ENCODE assay signal across 8 cellular contexts in the genomic region with DNA sequence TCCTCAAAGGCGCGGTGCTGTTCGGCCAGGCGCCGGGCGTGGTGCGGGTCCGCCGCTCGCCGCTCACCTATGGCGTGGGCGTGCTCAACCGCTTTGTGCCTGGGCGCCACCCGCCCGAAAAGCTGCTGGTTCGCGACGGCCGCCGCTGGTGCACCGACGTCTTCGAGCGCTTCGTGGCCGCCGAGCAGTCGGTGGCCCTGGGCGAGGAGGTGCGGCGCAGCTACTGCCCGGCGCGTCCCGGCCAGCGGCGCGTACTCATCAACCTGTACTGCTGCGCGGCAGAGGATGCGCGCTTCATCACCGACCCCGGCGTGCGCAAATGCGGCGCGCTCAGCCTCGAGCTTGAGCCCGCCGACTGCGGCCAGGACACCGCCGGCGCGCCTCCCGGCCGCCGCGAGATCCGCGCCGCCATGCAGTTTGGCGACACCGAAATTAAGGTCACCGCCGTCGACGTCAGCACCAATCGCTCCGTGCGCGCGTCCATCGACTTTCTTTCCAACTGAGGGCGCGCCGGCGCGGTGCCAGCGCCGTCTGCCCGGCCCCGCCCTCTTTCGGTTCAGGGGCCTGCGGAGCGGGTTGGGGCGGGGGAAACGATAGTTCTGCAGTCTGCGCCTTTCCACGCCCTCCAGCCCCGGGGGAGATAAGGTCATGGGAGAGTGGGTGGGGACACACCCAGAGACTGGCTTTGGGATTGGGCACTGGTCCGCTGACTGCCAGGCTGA. TPM values are rescaled to one million over a fixed set of nuclear protein-coding genes. Genes with fewer than 3 reads are reported as not detected.
DNase-seq lines count a peak whose midpoint lies in the region; ATAC-seq and TF ChIP-seq lines count a peak whose summit lies in the region.

No MANE protein-coding gene starts in this region.

- DNase-seq in ELF-1 (ENCODE audit: low read depth, low spot score) (peak; percentile 84), T-helper 2 cell (peak; percentile 23 to 73 (median 48)), caudate nucleus (lab: John Stamatoyannopoulos, UW) (peak in 8 of 61 donors; percentile 13 to 44 (median 26)), lower lobe of right lung (peak; percentile 82), Kasumi-1 (lab: John Stamatoyannopoulos, UW) (no peak)
- peak; percentile 37 to 43 for DNase-seq in stimulated activated CD8-positive, alpha-beta memory T cell treated with anti-CD3 and anti-CD28 coated beads, Interleukin-2, amount 100 ng/mL, for 48 hours (ENCODE audit: low read depth in 2 of 2)

- peaks cover 26% of the 10 kb centered on the region for H3K36me3 ChIP-seq in lower lobe of right lung

- H3K27me3 ChIP-seq in lower lobe of right lung (ENCODE audit: low read depth), result peaks cover 5% of the 10 kb centered on the region

- H3K4me1 ChIP-seq in lower lobe of right lung, result peaks cover 29% of the 10 kb centered on the region

- H3K4me3 ChIP-seq in lower lobe of right lung, result peak overlapping the region; percentile 48

- H3K27ac ChIP-seq in caudate nucleus (ENCODE audit: low read depth, low read length) (peak overlapping the region; percentile 16), lower lobe of right lung (no peak overlapping the region)

- intact Hi-C loops in lower lobe of right lung (cut with DNase I), result no loop called here

- no peaks in the 10 kb centered on the region for H3K9me3 ChIP-seq in lower lobe of right lung

- ATAC-seq in lower lobe of right lung (peak; percentile 62 to 71), GM21576 (IDR thresholded peaks at IDR 0.05; ENCODE audit: unreplicated experiment) (no peak), HG03196 (IDR thresholded peaks at IDR 0.05; ENCODE audit: unreplicated experiment) (no peak)

- TF ChIP-seq CTCF in lower lobe of right lung (IDR thresholded peaks at IDR 0.05), result no peak

RNA-seq across cellular contexts. Expression of a gene that starts 15.7 kb away (rescaled TPM):
- 33.2 TPM for total RNA-seq in lower lobe of right lung

RNA-seq across cellular contexts. Expression of a gene that starts 19.3 kb away (rescaled TPM):
- 36.9 TPM for total RNA-seq in lower lobe of right lung

RNA-seq across cellular contexts. Expression of a gene that starts 29.4 kb away (rescaled TPM):
- total RNA-seq in lower lobe of right lung, result 3.9 TPM

RNA-seq across cellular contexts. Expression of a gene that starts 34.7 kb away (rescaled TPM):
- 76.2 TPM for total RNA-seq in lower lobe of right lung

RNA-seq across cellular contexts. Expression of a gene that starts 39.4 kb away (rescaled TPM):
- 114 TPM for total RNA-seq in lower lobe of right lung

Comparison
In these comparisons a context has a peak if more than half of its experiments do, and no peak if none do; other contexts are left out.
1. DNase-seq: peak in ELF-1 (single experiment), T-helper 2 cell (5 of 5), lower lobe of right lung (single experiment) and stimulated activated CD8-positive, alpha-beta memory T cell treated with anti-CD3 and anti-CD28 coated beads, Interleukin-2, amount 100 ng/mL, for 48 hours (2 of 2); none in Kasumi-1 (0 of 2).
2. ATAC-seq: peak in lower lobe of right lung (2 of 2); none in GM21576 (single experiment) and HG03196 (single experiment).